1 cellular context compared by ENCODE assay signal in the genomic region with DNA sequence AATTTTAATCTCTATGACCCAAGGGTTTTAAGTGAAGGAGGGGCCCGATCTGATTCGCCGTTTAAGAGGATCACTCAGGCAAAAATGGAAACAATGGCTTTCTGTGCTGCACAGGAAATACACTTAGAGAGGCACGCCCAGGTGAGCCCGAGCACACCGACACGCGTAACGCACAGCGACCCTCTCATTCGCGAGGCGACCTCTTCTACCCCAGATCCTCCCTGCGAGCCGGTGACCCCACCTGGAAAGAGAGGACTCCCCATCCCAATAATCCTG.
TF ChIP-seq lines count a peak whose summit lies in the region.

No MANE protein-coding gene starts in this region.

TF ChIP-seq in neural cell, 6 proteins besides CTCF, POLR2A, EP300 and RAD21 (continued from another document):
- no peak for TF ChIP-seq SMC3 (conservative IDR thresholded peaks at IDR 0.05; ENCODE audit: poor library complexity)
